Comparison of ENCODE assay signal across 11 cellular contexts in the genomic region with DNA sequence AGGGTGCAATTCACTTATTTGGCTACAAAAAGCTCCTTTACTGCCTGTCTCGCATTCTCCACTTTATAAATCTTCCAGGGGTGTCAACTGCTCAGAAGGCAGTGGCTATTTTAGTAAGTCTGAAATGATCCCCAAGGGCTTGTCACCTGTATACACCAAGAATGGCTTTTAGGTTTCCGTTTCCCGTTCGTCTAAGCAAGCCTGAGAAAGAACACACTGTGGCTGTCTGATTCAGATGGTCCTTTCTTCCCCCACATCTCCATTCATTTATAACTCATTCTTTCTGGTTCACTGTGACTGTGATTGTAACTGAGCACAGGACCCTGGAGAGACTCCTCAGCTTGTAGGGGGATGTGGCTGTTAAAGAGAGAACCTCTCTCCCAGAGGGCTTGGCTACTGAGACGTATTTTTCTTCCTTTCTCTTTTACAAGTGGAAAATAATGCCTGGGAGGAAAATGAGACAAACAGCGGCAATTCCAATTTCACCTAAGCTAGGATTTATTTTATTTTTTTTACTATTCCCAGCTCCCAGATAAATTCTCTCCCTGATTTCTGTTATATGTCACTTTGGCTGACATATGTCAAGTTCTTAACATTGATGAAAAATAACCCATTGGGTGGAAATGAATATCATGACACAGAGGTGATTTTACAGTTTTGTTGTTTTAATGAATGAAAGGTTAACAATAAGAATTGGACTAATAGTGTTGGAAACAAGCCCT.
A peak's percentile ranks its signal among the peaks of the same experiment; 100 is the strongest.
DNase-seq lines count a peak whose midpoint lies in the region; ATAC-seq and TF ChIP-seq lines count a peak whose summit lies in the region.
"Had no signal": no experiment of that assay in that cellular context is flagged by ENCODE, and none has a peak within 500 bp of the region (broad histone marks: within the 10 kb centered on the region; RNA-seq: fewer than 3 reads in every experiment).

No MANE protein-coding gene starts in this region.

- peak overlapping the region; percentile 20 for H3K4me3 Mint-ChIP-seq in natural killer cell treated with Interleukin-12 subunit alpha and Interleukin-12 subunit beta and Interleukin-15 and Interleukin-18, amount 100 ng/mL, for 72 hours
- no peak overlapping the region for H3K4me3 Mint-ChIP-seq in natural killer cell
- H3K4me3 Mint-ChIP-seq in activated B cell treated with CpG ODN at 0.5 μM for 24 hours = peak overlapping the region; percentile 39
- peak overlapping the region in 1 of 2 donors; percentile 14 for H3K4me3 Mint-ChIP-seq in stimulated activated naive CD8-positive, alpha-beta T cell treated with anti-CD3 and anti-CD28 coated beads, Interleukin-15, amount 100 ng/mL, for 72 hours
- no peak overlapping the region for H3K4me3 Mint-ChIP-seq in WTC11

- no peaks in the 10 kb centered on the region for H3K27me3 ChIP-seq in esophagus muscularis mucosa

- H3K27ac ChIP-seq in esophagus muscularis mucosa (replicated peaks in 1 of 4) = no peak overlapping the region

- intact Hi-C loops in natural killer cell (cut with micrococcal nuclease) (loop anchor here (5.0 kb wide), 3 partner anchors 43 to 83 kb away; no protein-coding TSS in a partner anchor), activated B cell treated with CpG ODN at 0.5 μM for 24 hours (cut with micrococcal nuclease) (loop anchor here (5.0 kb wide), 2 partner anchors 148 to 307 kb away; a partner anchor contains a TSS), esophagus muscularis mucosa (cut with DNase I) (no loop called here)

- CTCF ChIA-PET in activated B cell treated with CpG ODN at 0.5 μM for 24 hours (lab: Charles Lee) (interaction anchor here (0.9 kb wide), 1 partner anchor 178 kb away, joined by 3 read pairs; no protein-coding TSS in a partner anchor), WTC11 (lab: Charles Lee) (no interaction called here)

- no peak for DNase-seq in natural killer cell treated with Interleukin-12 subunit alpha and Interleukin-12 subunit beta and Interleukin-15 and Interleukin-18, amount 100 ng/mL, for 72 hours (ENCODE audit: low spot score)
- DNase-seq in natural killer cell (no peak), activated B cell treated with CpG ODN at 0.5 μM for 24 hours (no peak), WTC11 (ENCODE audit: low spot score) (no peak), pons (ENCODE audit: low spot score) (no peak), esophagus muscularis mucosa (ENCODE audit: extremely low spot score) (no peak)
- DNase-seq in stimulated activated naive CD8-positive, alpha-beta T cell treated with anti-CD3 and anti-CD28 coated beads, Interleukin-15, amount 100 ng/mL, for 72 hours = peak in 1 of 2 donors; percentile 31
- DNase-seq: C1 segment of cervical spinal cord, NCI-H69 had no signal

- no peak for TF ChIP-seq POLR2A in esophagus muscularis mucosa (IDR thresholded peaks at IDR 0.05; ENCODE audit: low read depth)

- TF ChIP-seq CTCF in natural killer cell (IDR thresholded peaks at IDR 0.05) (no peak), activated B cell treated with CpG ODN at 0.5 μM for 24 hours (IDR thresholded peaks at IDR 0.05) (no peak), WTC11 (IDR thresholded peaks at IDR 0.05) (no peak), esophagus muscularis mucosa (IDR thresholded peaks at IDR 0.05) (no peak)

- peaks cover 5% of the 10 kb centered on the region for H3K36me3 Mint-ChIP-seq in natural killer cell treated with Interleukin-12 subunit alpha and Interleukin-12 subunit beta and Interleukin-15 and Interleukin-18, amount 100 ng/mL, for 72 hours
- no peaks in the 10 kb centered on the region for H3K36me3 Mint-ChIP-seq in natural killer cell
- no peaks in the 10 kb centered on the region for H3K36me3 Mint-ChIP-seq in activated B cell treated with CpG ODN at 0.5 μM for 24 hours (ENCODE audit: low read depth)
- H3K36me3 Mint-ChIP-seq in WTC11 = no peaks in the 10 kb centered on the region

- WGBS in esophagus muscularis mucosa = 87% methylated on average over 6 of the region's 6 CpGs

- H3K9me3 Mint-ChIP-seq in natural killer cell treated with Interleukin-12 subunit alpha and Interleukin-12 subunit beta and Interleukin-15 and Interleukin-18, amount 100 ng/mL, for 72 hours = peaks cover 4% of the 10 kb centered on the region
- H3K9me3 Mint-ChIP-seq in natural killer cell = no peaks in the 10 kb centered on the region
- no peaks in the 10 kb centered on the region for H3K9me3 Mint-ChIP-seq in activated B cell treated with CpG ODN at 0.5 μM for 24 hours
- H3K9me3 Mint-ChIP-seq in stimulated activated naive CD8-positive, alpha-beta T cell treated with anti-CD3 and anti-CD28 coated beads, Interleukin-15, amount 100 ng/mL, for 72 hours = peaks cover 0 to 10% of the 10 kb centered on the region in 2 donors
- peaks cover 19% of the 10 kb centered on the region for H3K9me3 Mint-ChIP-seq in WTC11

- peaks cover 31 to 43% of the 10 kb centered on the region in 2 donors for H3K4me1 Mint-ChIP-seq in natural killer cell treated with Interleukin-12 subunit alpha and Interleukin-12 subunit beta and Interleukin-15 and Interleukin-18, amount 100 ng/mL, for 72 hours (ENCODE audit: low read depth in 2 of 2)
- H3K4me1 Mint-ChIP-seq in natural killer cell (peaks cover 24 to 26% of the 10 kb centered on the region in 2 donors), activated B cell treated with CpG ODN at 0.5 μM for 24 hours (peaks cover 67% of the 10 kb centered on the region), WTC11 (peaks cover 27% of the 10 kb centered on the region)
- H3K4me1 Mint-ChIP-seq in stimulated activated naive CD8-positive, alpha-beta T cell treated with anti-CD3 and anti-CD28 coated beads, Interleukin-15, amount 100 ng/mL, for 72 hours = peaks cover 53% of the 10 kb centered on the region

- peak overlapping the region; percentile 51 to 55 for H3K27ac Mint-ChIP-seq in natural killer cell treated with Interleukin-12 subunit alpha and Interleukin-12 subunit beta and Interleukin-15 and Interleukin-18, amount 100 ng/mL, for 72 hours
- peak overlapping the region in 1 of 2 donors; percentile 42 for H3K27ac Mint-ChIP-seq in natural killer cell
- peak overlapping the region; percentile 98 for H3K27ac Mint-ChIP-seq in activated B cell treated with CpG ODN at 0.5 μM for 24 hours
- peak overlapping the region in 1 of 2 donors; percentile 59 for H3K27ac Mint-ChIP-seq in stimulated activated naive CD8-positive, alpha-beta T cell treated with anti-CD3 and anti-CD28 coated beads, Interleukin-15, amount 100 ng/mL, for 72 hours
- no peak overlapping the region for H3K27ac Mint-ChIP-seq in WTC11

- ATAC-seq in natural killer cell treated with Interleukin-12 subunit alpha and Interleukin-12 subunit beta and Interleukin-15 and Interleukin-18, amount 100 ng/mL, for 72 hours = peak in 1 of 2 donors; percentile 68
- ATAC-seq in natural killer cell (no peak), HG02588 (IDR thresholded peaks at IDR 0.05; ENCODE audit: unreplicated experiment) (peak; percentile 26), activated B cell treated with CpG ODN at 0.5 μM for 24 hours (ENCODE audit: low read depth) (peak; percentile 5), WTC11 (no peak)
- ATAC-seq in stimulated activated naive CD8-positive, alpha-beta T cell treated with anti-CD3 and anti-CD28 coated beads, Interleukin-15, amount 100 ng/mL, for 72 hours = peak; percentile 62
- ATAC-seq: K562 had no signal

- TF ChIP-seq EP300 in esophagus muscularis mucosa (IDR thresholded peaks at IDR 0.05) = no peak

- H3K4me1 ChIP-seq in esophagus muscularis mucosa = peaks cover 6 to 18% (median 16%) of the 10 kb centered on the region in 4 donors

- H3K27me3 Mint-ChIP-seq in natural killer cell treated with Interleukin-12 subunit alpha and Interleukin-12 subunit beta and Interleukin-15 and Interleukin-18, amount 100 ng/mL, for 72 hours = peaks cover 0 to 3% of the 10 kb centered on the region in 2 donors
- H3K27me3 Mint-ChIP-seq in natural killer cell (ENCODE audit: low read depth in 2 of 2) = no peaks in the 10 kb centered on the region
- no peaks in the 10 kb centered on the region for H3K27me3 Mint-ChIP-seq in activated B cell treated with CpG ODN at 0.5 μM for 24 hours
- no peaks in the 10 kb centered on the region for H3K27me3 Mint-ChIP-seq in stimulated activated naive CD8-positive, alpha-beta T cell treated with anti-CD3 and anti-CD28 coated beads, Interleukin-15, amount 100 ng/mL, for 72 hours
- H3K27me3 Mint-ChIP-seq in WTC11 (ENCODE audit: low read depth) = peaks cover 7% of the 10 kb centered on the region; the same call in 1 of the 2 replicates

- POLR2A ChIA-PET in activated B cell treated with CpG ODN at 0.5 μM for 24 hours (lab: Charles Lee) (interaction anchor here (0.6 to 2.2 kb wide), 9 partner anchors 8 to 104 kb away, joined by 3 to 18 read pairs (median 5); no protein-coding TSS in a partner anchor), WTC11 (lab: Charles Lee) (interaction anchor here (0.7 kb wide), 1 partner anchor 8 kb away, joined by 3 read pairs; no protein-coding TSS in a partner anchor)

- H3K4me3 ChIP-seq in esophagus muscularis mucosa = no peak overlapping the region
- H3K4me3 ChIP-seq: K562 had no signal

- no peaks in the 10 kb centered on the region for H3K36me3 ChIP-seq in esophagus muscularis mucosa

- no peaks in the 10 kb centered on the region for H3K9me3 ChIP-seq in esophagus muscularis mucosa

TF ChIP-seq in WTC11, 78 proteins besides CTCF, POLR2A, EP300 and RAD21 (continues in another document):
- TF ChIP-seq, protein P1, sequence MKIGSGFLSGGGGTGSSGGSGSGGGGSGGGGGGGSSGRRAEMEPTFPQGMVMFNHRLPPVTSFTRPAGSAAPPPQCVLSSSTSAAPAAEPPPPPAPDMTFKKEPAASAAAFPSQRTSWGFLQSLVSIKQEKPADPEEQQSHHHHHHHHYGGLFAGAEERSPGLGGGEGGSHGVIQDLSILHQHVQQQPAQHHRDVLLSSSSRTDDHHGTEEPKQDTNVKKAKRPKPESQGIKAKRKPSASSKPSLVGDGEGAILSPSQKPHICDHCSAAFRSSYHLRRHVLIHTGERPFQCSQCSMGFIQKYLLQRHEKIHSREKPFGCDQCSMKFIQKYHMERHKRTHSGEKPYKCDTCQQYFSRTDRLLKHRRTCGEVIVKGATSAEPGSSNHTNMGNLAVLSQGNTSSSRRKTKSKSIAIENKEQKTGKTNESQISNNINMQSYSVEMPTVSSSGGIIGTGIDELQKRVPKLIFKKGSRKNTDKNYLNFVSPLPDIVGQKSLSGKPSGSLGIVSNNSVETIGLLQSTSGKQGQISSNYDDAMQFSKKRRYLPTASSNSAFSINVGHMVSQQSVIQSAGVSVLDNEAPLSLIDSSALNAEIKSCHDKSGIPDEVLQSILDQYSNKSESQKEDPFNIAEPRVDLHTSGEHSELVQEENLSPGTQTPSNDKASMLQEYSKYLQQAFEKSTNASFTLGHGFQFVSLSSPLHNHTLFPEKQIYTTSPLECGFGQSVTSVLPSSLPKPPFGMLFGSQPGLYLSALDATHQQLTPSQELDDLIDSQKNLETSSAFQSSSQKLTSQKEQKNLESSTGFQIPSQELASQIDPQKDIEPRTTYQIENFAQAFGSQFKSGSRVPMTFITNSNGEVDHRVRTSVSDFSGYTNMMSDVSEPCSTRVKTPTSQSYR (CRISPR knock-in tag; IDR thresholded peaks at IDR 0.05) = no peak
- no peak for TF ChIP-seq FOXJ3 (CRISPR knock-in tag; IDR thresholded peaks at IDR 0.05; ENCODE audit: borderline replicate concordance)

Comparison
In these comparisons a context has a peak if more than half of its experiments do, and no peak if none do; other contexts are left out.
1. H3K4me3 Mint-ChIP-seq: peak in natural killer cell treated with Interleukin-12 subunit alpha and Interleukin-12 subunit beta and Interleukin-15 and Interleukin-18, amount 100 ng/mL, for 72 hours (single experiment) and activated B cell treated with CpG ODN at 0.5 μM for 24 hours (single experiment); none in natural killer cell (single experiment) and WTC11 (single experiment).
2. ATAC-seq: peak in HG02588 (single experiment), activated B cell treated with CpG ODN at 0.5 μM for 24 hours (single experiment) and stimulated activated naive CD8-positive, alpha-beta T cell treated with anti-CD3 and anti-CD28 coated beads, Interleukin-15, amount 100 ng/mL, for 72 hours (single experiment); none in natural killer cell (0 of 3) and WTC11 (single experiment).